ENCODE assay signal across 10 cellular contexts in genomic region chr1:181092883-181093282, GRCh38. TPM values are rescaled to one million over a fixed set of nuclear protein-coding genes. Genes with fewer than 3 reads are reported as not detected.
A peak's percentile ranks its signal among the peaks of the same experiment; 100 is the strongest.
DNase-seq lines count a peak whose midpoint lies in the region; ATAC-seq and TF ChIP-seq lines count a peak whose summit lies in the region.
"Had no signal": no experiment of that assay in that cellular context is flagged by ENCODE, and none has a peak within 500 bp of the region (broad histone marks: within the 10 kb centered on the region; RNA-seq: fewer than 3 reads in every experiment).

No MANE protein-coding gene starts in this region.

- H3K4me1 ChIP-seq in heart left ventricle (peaks cover 17 to 75% (median 65%) of the 10 kb centered on the region in 12 donors), heart right ventricle (peaks cover 3 to 77% (median 73%) of the 10 kb centered on the region in 9 donors), right lobe of liver (peaks cover 0 to 29% (median 8%) of the 10 kb centered on the region in 4 donors), suprapubic skin (peaks cover 76% of the 10 kb centered on the region)

- no peaks in the 10 kb centered on the region for H3K27me3 Mint-ChIP-seq in activated naive CD8-positive, alpha-beta T cell

- H3K9me3 ChIP-seq in heart left ventricle (no peaks in the 10 kb centered on the region), heart right ventricle (no peaks in the 10 kb centered on the region), right lobe of liver (no peaks in the 10 kb centered on the region), suprapubic skin (no peaks in the 10 kb centered on the region)
- H3K9me3 ChIP-seq: esophagus muscularis mucosa had no signal

- no peak for TF ChIP-seq CTCF in heart left ventricle (IDR thresholded peaks at IDR 0.05)
- TF ChIP-seq CTCF in heart right ventricle (IDR thresholded peaks at IDR 0.05): no peak
- no peak for TF ChIP-seq CTCF in right lobe of liver (IDR thresholded peaks at IDR 0.05)
- TF ChIP-seq CTCF in suprapubic skin (IDR thresholded peaks at IDR 0.05): no peak

- no peaks in the 10 kb centered on the region for H3K9me3 Mint-ChIP-seq in activated naive CD8-positive, alpha-beta T cell (ENCODE audit: low read depth)

- intact Hi-C loops in heart left ventricle (cut with DNase I): no loop called here
- intact Hi-C loops in heart right ventricle (cut with DNase I): no loop called here
- intact Hi-C loops in right lobe of liver (cut with DNase I): no loop called here

- DNase-seq in heart left ventricle: no peak
- DNase-seq in heart right ventricle: no peak
- DNase-seq in right lobe of liver: no peak
- no peak for DNase-seq in suprapubic skin (ENCODE audit: low spot score in 2 of 2)
- DNase-seq in NCI-H1417 treated with DMSO at 0.1 percent for 48 hours (lab: John Stamatoyannopoulos, UW): no peak
- DNase-seq in NCI-H748 treated with DMSO at 0.1 percent for 48 hours (lab: John Stamatoyannopoulos, UW): no peak
- DNase-seq in effector CD8-positive, alpha-beta T cell (lab: John Stamatoyannopoulos, UW): no peak
- DNase-seq: NCI-H2107 had no signal

- peak overlapping the region; percentile 71 for H3K4me3 Mint-ChIP-seq in activated naive CD8-positive, alpha-beta T cell

- H3K36me3 Mint-ChIP-seq in activated naive CD8-positive, alpha-beta T cell: peaks cover 23% of the 10 kb centered on the region

- peaks cover 0 to 15% (median 4%) of the 10 kb centered on the region in 9 donors for H3K36me3 ChIP-seq in heart left ventricle
- peaks cover 0 to 27% (median 0%) of the 10 kb centered on the region in 9 donors for H3K36me3 ChIP-seq in heart right ventricle
- H3K36me3 ChIP-seq in right lobe of liver: no peaks in the 10 kb centered on the region
- H3K36me3 ChIP-seq in suprapubic skin: peaks cover 4% of the 10 kb centered on the region

- 67 to 79% (median 71%) methylated on average over 3 of the region's 3 CpGs for WGBS in heart left ventricle, 4 donors
- 76 to 79% methylated on average over 3 of the region's 3 CpGs for WGBS in heart right ventricle, 2 donors
- 33% methylated on average over 3 of the region's 3 CpGs for WGBS in right lobe of liver (ENCODE audit: insufficient coverage, low coverage, low lambda C conversion rate, missing lambda C conversion rate)
- WGBS in suprapubic skin: 84% methylated on average over 3 of the region's 3 CpGs

- ATAC-seq in heart left ventricle (no peak), heart right ventricle (no peak), right lobe of liver (peak; percentile 1 to 21 (median 8))

- peak overlapping the region; percentile 25 for H3K27ac Mint-ChIP-seq in activated naive CD8-positive, alpha-beta T cell

- H3K27ac ChIP-seq in heart left ventricle: peak overlapping the region in 6 of 12 donors; percentile 1 to 87 (median 14)
- H3K27ac ChIP-seq in heart right ventricle: peak overlapping the region in 2 of 10 donors; percentile 78 to 95
- H3K27ac ChIP-seq in right lobe of liver: peak overlapping the region; percentile 47 to 76 (median 59)
- no peak overlapping the region for H3K27ac ChIP-seq in suprapubic skin

- H3K4me1 Mint-ChIP-seq in activated naive CD8-positive, alpha-beta T cell (ENCODE audit: low read depth): peaks cover 46% of the 10 kb centered on the region

- H3K4me3 ChIP-seq in heart left ventricle: peak overlapping the region in 8 of 12 donors; percentile 8 to 95 (median 84)
- peak overlapping the region in 3 of 10 donors; percentile 65 to 83 (median 72) for H3K4me3 ChIP-seq in heart right ventricle
- H3K4me3 ChIP-seq in right lobe of liver: peak overlapping the region in 2 of 3 donors; percentile 6 to 13
- peak overlapping the region; percentile 97 for H3K4me3 ChIP-seq in suprapubic skin
- H3K4me3 ChIP-seq: esophagus muscularis mucosa had no signal

- H3K27me3 ChIP-seq in heart left ventricle (no peaks in the 10 kb centered on the region), heart right ventricle (no peaks in the 10 kb centered on the region), right lobe of liver (no peaks in the 10 kb centered on the region), suprapubic skin (no peaks in the 10 kb centered on the region)
- H3K27me3 ChIP-seq: esophagus muscularis mucosa had no signal

- no peak for TF ChIP-seq POLR2A in heart left ventricle (IDR thresholded peaks at IDR 0.05)
- TF ChIP-seq POLR2A in right lobe of liver (IDR thresholded peaks at IDR 0.05): no peak
- TF ChIP-seq POLR2A in suprapubic skin (IDR thresholded peaks at IDR 0.05): no peak

- TF ChIP-seq EP300 in suprapubic skin (IDR thresholded peaks at IDR 0.05): no peak

RNA-seq across cellular contexts. Expression of gene IER5, which starts 4.4 kb away (rescaled TPM):
- total RNA-seq in heart left ventricle: 10 to 100 TPM; 12.8 to 22.7 (median 18.4) TPM
- 10 to 100 TPM; 19.9 to 23.4 TPM for polyA plus RNA-seq in heart left ventricle
- total RNA-seq in heart right ventricle: 10 to 100 TPM; 10.7 to 87.5 (median 18.7) TPM
- polyA plus RNA-seq in heart right ventricle: 10 to 100 TPM; 16.3 to 21.7 TPM
- 1 to 10 TPM; 2.0 to 6.2 (median 3.4) TPM for total RNA-seq in right lobe of liver
- total RNA-seq in suprapubic skin: 10 to 100 TPM; 11.3 to 30.4 (median 24.4) TPM

RNA-seq across cellular contexts. Expression of gene MR1, which starts 59.1 kb away (rescaled TPM):
- total RNA-seq in heart left ventricle (10 to 100 TPM in 2 of 9 donors, 1 to 10 TPM in 7; 2.1 to 21.0 (median 3.8) TPM), heart right ventricle (1 to 10 TPM; 1.8 to 8.2 (median 3.2) TPM), right lobe of liver (10 to 100 TPM in 1 of 6 experiments, 1 to 10 TPM in 5; 5.6 to 11.6 (median 6.6) TPM), suprapubic skin (10 to 100 TPM; 10.5 to 29.5 (median 14.5) TPM)
- polyA plus RNA-seq in heart left ventricle (1 to 10 TPM in 1 of 2 donors, under 1 TPM in 1; 0.65 to 2.4 TPM), heart right ventricle (1 to 10 TPM in 1 of 2 donors, under 1 TPM in 1; 0.88 to 2.1 TPM)

Comparison
In these comparisons a context has a peak if more than half of its experiments do, and no peak if none do; other contexts are left out.
1. ATAC-seq: peak in right lobe of liver (4 of 4); none in heart left ventricle (0 of 4) and heart right ventricle (0 of 8).